8 cellular contexts compared by ENCODE assay signal in the genomic region with DNA sequence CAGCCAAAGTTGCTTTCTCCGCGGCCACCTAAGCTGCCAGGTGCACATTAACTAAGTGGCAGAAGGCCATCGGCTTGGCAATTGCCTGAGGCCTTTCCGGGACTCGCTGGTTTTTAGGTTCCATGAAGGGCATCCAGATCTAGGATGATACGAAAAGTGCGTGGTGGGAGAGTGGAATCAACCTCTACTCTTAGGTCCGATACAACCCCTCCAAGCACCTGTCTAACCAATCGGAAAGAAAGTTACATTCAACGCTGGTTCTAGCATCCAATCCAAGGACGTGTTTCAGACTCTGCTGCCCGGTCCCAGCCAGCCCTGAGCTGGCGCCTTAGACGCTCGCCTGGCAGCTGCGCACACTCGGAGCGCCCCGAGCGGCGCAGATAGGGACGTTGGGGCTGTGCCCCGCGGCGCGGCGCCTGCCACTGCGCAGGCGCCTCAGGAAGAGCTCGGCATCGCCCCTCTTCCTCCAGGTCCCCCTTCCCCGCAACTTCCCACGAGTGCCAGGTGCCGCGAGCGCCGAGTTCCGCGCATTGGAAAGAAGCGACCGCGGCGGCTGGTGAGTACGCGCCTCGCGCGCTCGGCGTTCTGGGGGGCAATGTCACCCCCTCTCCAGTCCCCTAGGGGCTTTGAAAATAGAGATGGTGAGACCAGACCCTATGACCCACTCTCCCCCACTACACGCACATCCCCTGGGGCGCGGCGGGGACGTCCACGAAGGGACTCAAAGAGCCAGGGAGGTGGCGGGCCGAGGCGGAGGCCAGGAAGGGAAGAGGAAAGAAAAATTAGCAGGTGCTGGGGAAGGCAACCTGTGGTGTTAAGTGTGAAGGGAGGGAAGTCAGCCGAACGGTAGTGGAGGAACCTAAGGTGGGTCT. TPM values are rescaled to one million over a fixed set of nuclear protein-coding genes. Genes with fewer than 3 reads are reported as not detected.
DNase-seq lines count a peak whose midpoint lies in the region; ATAC-seq and TF ChIP-seq lines count a peak whose summit lies in the region.

A gene with protein sequence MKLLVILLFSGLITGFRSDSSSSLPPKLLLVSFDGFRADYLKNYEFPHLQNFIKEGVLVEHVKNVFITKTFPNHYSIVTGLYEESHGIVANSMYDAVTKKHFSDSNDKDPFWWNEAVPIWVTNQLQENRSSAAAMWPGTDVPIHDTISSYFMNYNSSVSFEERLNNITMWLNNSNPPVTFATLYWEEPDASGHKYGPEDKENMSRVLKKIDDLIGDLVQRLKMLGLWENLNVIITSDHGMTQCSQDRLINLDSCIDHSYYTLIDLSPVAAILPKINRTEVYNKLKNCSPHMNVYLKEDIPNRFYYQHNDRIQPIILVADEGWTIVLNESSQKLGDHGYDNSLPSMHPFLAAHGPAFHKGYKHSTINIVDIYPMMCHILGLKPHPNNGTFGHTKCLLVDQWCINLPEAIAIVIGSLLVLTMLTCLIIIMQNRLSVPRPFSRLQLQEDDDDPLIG (plus strand): TSS at position 356 of the 872 bp plus-strand sequence. CDS start 9,595 bp downstream, outside the sequence.

- no peaks in the 10 kb centered on the region for H3K9me3 Mint-ChIP-seq in chondrocyte (ENCODE audit: low read depth)

- peaks cover 27% of the 10 kb centered on the region for H3K27me3 Mint-ChIP-seq in chondrocyte (ENCODE audit: low read depth)

- H3K4me3 Mint-ChIP-seq in chondrocyte (ENCODE audit: unreplicated experiment): peak within 1 kb of the TSS; percentile 83

- H3K4me1 Mint-ChIP-seq in chondrocyte (ENCODE audit: low read depth): peaks cover 12% of the 10 kb centered on the region

- DNase-seq in SIG-M5 treated with dmso at 0.1 percent for 504 hours (lab: John Stamatoyannopoulos, UW; ENCODE audit: unreplicated experiment) (peak; percentile 66), SIG-M5 (lab: John Stamatoyannopoulos, UW) (no peak), NCI-H2196 treated with DMSO at 0.1 percent for 48 hours (lab: John Stamatoyannopoulos, UW; ENCODE audit: unreplicated experiment) (peak; percentile 84), chondrocyte (ENCODE audit: low spot score) (peak; percentile 89), kidney glomerular epithelial cell (lab: John Stamatoyannopoulos, UW) (peak; percentile 92)
- DNase-seq in activated CD4-positive, alpha-beta T cell treated with anti-CD3 and anti-CD28 coated beads for 1 hour: peak; percentile 86
- DNase-seq in stimulated activated CD4-positive, alpha-beta T cell treated with anti-CD3 and anti-CD28 coated beads, Interleukin-15, amount 100 ng/mL, for 48 hours (ENCODE audit: low read depth in 2 of 2): peak; percentile 77 to 86

- no peak within 1 kb of the TSS for H3K27ac Mint-ChIP-seq in chondrocyte (ENCODE audit: unreplicated experiment)

- TF ChIP-seq CTCF in chondrocyte (IDR thresholded peaks at IDR 0.05): peak; percentile 23

- H3K36me3 Mint-ChIP-seq in chondrocyte (ENCODE audit: low read depth): no peaks in the 10 kb centered on the region

- ATAC-seq in HG03095 (IDR thresholded peaks at IDR 0.05; ENCODE audit: unreplicated experiment): peak; percentile 97

RNA-seq across cellular contexts. Expression of the gene that starts here (rescaled TPM):
- 3.5 to 4.9 TPM (median 4.4 TPM) in 3 replicates for total RNA-seq in chondrocyte
